24 cellular contexts compared by ENCODE assay signal in genomic region chr14:33480589-33481184, GRCh38.
"Had no signal": no experiment of that assay in that cellular context is flagged by ENCODE, and none has a peak within 500 bp of the region (broad histone marks: within the 10 kb centered on the region; RNA-seq: fewer than 3 reads in every experiment).

No MANE protein-coding gene starts in this region.

- H3K27ac ChIP-seq: breast epithelium, colonic mucosa, gastrocnemius medialis, left lung, lower lobe of right lung, spleen, suprapubic skin, tibial artery had no signal

- H3K4me1 ChIP-seq: breast epithelium, colonic mucosa, gastrocnemius medialis, left lung, lower lobe of right lung, suprapubic skin, tibial artery had no signal

- H3K27ac Mint-ChIP-seq: activated CD8-positive, alpha-beta T cell treated with anti-CD3 and anti-CD28 coated beads for 36 hours; activated naive CD4-positive, alpha-beta T cell treated with anti-CD3 and anti-CD28 coated beads, Interleukin-2, amount 50 U/mL, for 72 hours; naive thymus-derived CD8-positive, alpha-beta T cell; WTC11 had no signal

- H3K4me3 Mint-ChIP-seq: activated CD8-positive, alpha-beta T cell treated with anti-CD3 and anti-CD28 coated beads for 36 hours; activated T-cell treated with anti-CD3 and anti-CD28 coated beads, Interleukin-2, amount 50 U/mL, for 4 hours; central memory CD8-positive, alpha-beta T cell; naive thymus-derived CD8-positive, alpha-beta T cell; WTC11 had no signal

- H3K9me3 ChIP-seq: breast epithelium, colonic mucosa, gastrocnemius medialis, left lung, lower lobe of right lung, spleen, suprapubic skin, tibial artery had no signal

- H3K4me3 ChIP-seq: breast epithelium, colonic mucosa, gastrocnemius medialis, left lung, lower lobe of right lung, spleen, suprapubic skin, tibial artery had no signal

- DNase-seq: activated CD4-positive, alpha-beta T cell treated with anti-CD3 and anti-CD28 coated beads for 1 hour; activated CD4-positive, alpha-beta T cell treated with anti-CD3 and anti-CD28 coated beads, Interleukin-2, amount 50 U/mL, for 1 hour; activated CD8-positive, alpha-beta T cell treated with anti-CD3 and anti-CD28 coated beads for 36 hours; activated naive CD4-positive, alpha-beta T cell; activated T-cell treated with anti-CD3 and anti-CD28 coated beads, Interleukin-2, amount 50 U/mL, for 4 hours; colonic mucosa; effector CD8-positive, alpha-beta T cell; gastrocnemius medialis; glutamatergic neuron; left lung; lower lobe of right lung; mesenchymal stem cell; naive thymus-derived CD8-positive, alpha-beta T cell; posterior cingulate gyrus; right cardiac atrium; spleen; stimulated activated naive CD4-positive, alpha-beta T cell; T-helper 2 cell; tibial artery had no signal

- H3K27me3 Mint-ChIP-seq: central memory CD8-positive, alpha-beta T cell had no signal

- H3K36me3 ChIP-seq: breast epithelium, colonic mucosa, gastrocnemius medialis, left lung, lower lobe of right lung, spleen, suprapubic skin, tibial artery had no signal

- H3K4me1 Mint-ChIP-seq: central memory CD8-positive, alpha-beta T cell; naive thymus-derived CD8-positive, alpha-beta T cell had no signal

- H3K36me3 Mint-ChIP-seq: activated naive CD4-positive, alpha-beta T cell treated with anti-CD3 and anti-CD28 coated beads, Interleukin-2, amount 50 U/mL, for 72 hours; naive thymus-derived CD8-positive, alpha-beta T cell; WTC11 had no signal

- H3K9me3 Mint-ChIP-seq: activated CD8-positive, alpha-beta T cell treated with anti-CD3 and anti-CD28 coated beads for 36 hours; activated T-cell treated with anti-CD3 and anti-CD28 coated beads, Interleukin-2, amount 50 U/mL, for 4 hours; WTC11 had no signal

- ATAC-seq: activated CD8-positive, alpha-beta T cell treated with anti-CD3 and anti-CD28 coated beads for 36 hours; activated naive CD4-positive, alpha-beta T cell treated with anti-CD3 and anti-CD28 coated beads, Interleukin-2, amount 50 U/mL, for 72 hours; activated T-cell treated with anti-CD3 and anti-CD28 coated beads, Interleukin-2, amount 50 U/mL, for 4 hours; gastrocnemius medialis; left lung; lower lobe of right lung; naive thymus-derived CD8-positive, alpha-beta T cell; right cardiac atrium; WTC11 had no signal

- H3K27me3 ChIP-seq: breast epithelium, colonic mucosa, gastrocnemius medialis, left lung, spleen, suprapubic skin, tibial artery had no signal
